8 cellular contexts compared by ENCODE assay signal in the genomic region with DNA sequence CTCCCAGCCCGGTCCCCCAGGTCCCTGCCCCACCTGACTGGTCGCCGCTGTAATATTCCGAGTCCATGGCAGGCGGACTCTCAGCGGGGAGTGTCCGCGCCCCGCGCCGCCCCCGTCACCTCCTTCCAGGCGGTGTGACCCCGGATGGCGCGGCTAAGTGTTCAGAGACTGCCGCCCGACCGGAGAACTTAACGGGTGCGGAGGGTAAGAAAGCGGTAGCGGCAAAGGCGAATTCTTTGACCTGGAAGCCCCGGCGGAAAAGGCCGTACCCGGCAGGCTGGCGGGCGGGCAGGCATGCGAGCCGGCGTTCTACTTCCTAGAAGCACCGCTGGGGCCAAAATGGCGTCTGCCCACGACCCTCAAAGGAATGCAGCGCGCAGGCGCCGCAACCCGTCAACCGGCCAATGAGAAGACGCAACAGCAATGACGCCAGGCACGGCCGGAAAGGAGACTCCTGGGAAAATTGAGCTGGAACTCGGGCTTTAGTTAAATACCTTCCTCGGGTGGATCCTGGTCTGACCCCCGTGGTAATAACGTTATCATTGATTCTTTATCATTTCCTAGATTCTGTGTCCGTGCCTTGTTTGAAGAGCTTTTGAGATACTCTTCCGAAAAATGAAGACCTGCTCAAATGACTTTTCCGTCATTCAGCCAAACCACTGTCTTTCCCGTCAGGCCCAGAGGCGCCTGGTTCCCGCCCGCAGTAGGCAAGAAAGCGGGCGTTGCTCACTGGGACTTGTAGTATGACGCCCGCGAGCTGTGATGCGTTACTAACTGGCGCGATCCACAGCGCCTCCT. TPM values are rescaled to one million over a fixed set of nuclear protein-coding genes. Genes with fewer than 3 reads are reported as not detected.
DNase-seq lines count a peak whose midpoint lies in the region; ATAC-seq and TF ChIP-seq lines count a peak whose summit lies in the region.

A gene (minus strand): TSS at position 348 of the 798 bp plus-strand sequence. CDS start 281 bp downstream, at position 67.

- CTCF ChIA-PET in activated B cell treated with CpG ODN at 0.5 μM for 24 hours (lab: Charles Lee), result interaction anchor here (1.2 to 1.7 kb wide), 2 partner anchors 65 to 124 kb away, joined by 6 to 8 read pairs; no protein-coding TSS in a partner anchor

- H3K27me3 Mint-ChIP-seq in activated B cell treated with CpG ODN at 0.5 μM for 24 hours (no peaks in the 10 kb centered on the region), immature natural killer cell (ENCODE audit: low read depth in 3 of 3) (peaks cover 7 to 12% (median 8%) of the 10 kb centered on the region in 3 donors)

- H3K4me1 Mint-ChIP-seq in activated B cell treated with CpG ODN at 0.5 μM for 24 hours (peaks cover 32% of the 10 kb centered on the region), immature natural killer cell (peaks cover 31 to 42% of the 10 kb centered on the region in 2 donors)

- no peaks in the 10 kb centered on the region for H3K9me3 Mint-ChIP-seq in activated B cell treated with CpG ODN at 0.5 μM for 24 hours
- H3K9me3 Mint-ChIP-seq in immature natural killer cell, result no peaks in the 10 kb centered on the region

- ATAC-seq in HG03196 (IDR thresholded peaks at IDR 0.05; ENCODE audit: unreplicated experiment) (peak; percentile 85), activated B cell treated with CpG ODN at 0.5 μM for 24 hours (ENCODE audit: low read depth) (peak; percentile 86)

- peak; percentile 95 for DNase-seq in AG08396 (ENCODE audit: low spot score)
- peak; percentile 97 for DNase-seq in NCI-H345 (lab: John Stamatoyannopoulos, UW)
- DNase-seq in activated B cell treated with CpG ODN at 0.5 μM for 24 hours, result peak; percentile 85
- peak; percentile 72 to 98 (median 92) for DNase-seq in caudate nucleus (lab: John Stamatoyannopoulos, UW)
- peak; percentile 93 to 94 (median 93) for DNase-seq in immature natural killer cell
- peak; percentile 96 for DNase-seq in smooth muscle cell of the brain vasculature (ENCODE audit: low read depth, low spot score)

- in situ Hi-C loops in GM18951 (cut with MboI; ENCODE audit: low sequenced_read_pairs, unreplicated experiment), result no loop called here

- TF ChIP-seq POLR2A in GM18951 (IDR thresholded peaks at IDR 0.05; ENCODE audit: extremely low read depth, insufficient read depth, insufficient read length), result peak; percentile 77

- H3K27ac Mint-ChIP-seq in activated B cell treated with CpG ODN at 0.5 μM for 24 hours (peak within 1 kb of the TSS; percentile 98), immature natural killer cell (peak within 1 kb of the TSS; percentile 99 to 100 (median 100))

- H3K27ac ChIP-seq in caudate nucleus (ENCODE audit: low read depth, low read length), result peak within 1 kb of the TSS; percentile 89

- H3K36me3 Mint-ChIP-seq in activated B cell treated with CpG ODN at 0.5 μM for 24 hours (ENCODE audit: low read depth), result peaks cover 38% of the 10 kb centered on the region
- peaks cover 0 to 6% (median 0%) of the 10 kb centered on the region in 3 donors for H3K36me3 Mint-ChIP-seq in immature natural killer cell

- intact Hi-C loops in activated B cell treated with CpG ODN at 0.5 μM for 24 hours (cut with micrococcal nuclease), result loop anchor here (1.0 to 10.0 kb wide), 9 partner anchors 52 to 565 kb away; a partner anchor contains a TSS

- H3K4me3 Mint-ChIP-seq in activated B cell treated with CpG ODN at 0.5 μM for 24 hours (peak within 1 kb of the TSS; percentile 95), immature natural killer cell (peak within 1 kb of the TSS; percentile 94 to 99 (median 96))

- POLR2A ChIA-PET in activated B cell treated with CpG ODN at 0.5 μM for 24 hours (lab: Charles Lee), result interaction anchor here (0.6 to 2.3 kb wide), 21 partner anchors 8 to 565 kb away, joined by 3 to 26 read pairs (median 4); a partner anchor contains a TSS

- TF ChIP-seq CTCF in activated B cell treated with CpG ODN at 0.5 μM for 24 hours (IDR thresholded peaks at IDR 0.05), result no peak

RNA-seq across cellular contexts. Expression of the gene that starts here (rescaled TPM):
- 45.6 and 49.3 TPM in 2 replicates for total RNA-seq in activated B cell treated with CpG ODN at 0.5 μM for 24 hours
- polyA plus RNA-seq in immature natural killer cell, result 10 to 100 TPM in 2 of 3 donors, 1 to 10 TPM in 1; 3.8 to 32.2 (median 13.1) TPM

Comparison
In these comparisons a context has a peak if more than half of its experiments do, and no peak if none do; other contexts are left out.
1. Peak in every context shown above with its lines: DNase-seq, ATAC-seq and H3K27ac ChIP-seq.